Comparison of ENCODE assay signal across 8 cellular contexts in genomic region chr7:129612112-129613015, GRCh38. TPM values are rescaled to one million over a fixed set of nuclear protein-coding genes. Genes with fewer than 3 reads are reported as not detected.
A peak's percentile ranks its signal among the peaks of the same experiment; 100 is the strongest.
DNase-seq lines count a peak whose midpoint lies in the region; ATAC-seq and TF ChIP-seq lines count a peak whose summit lies in the region.

No MANE protein-coding gene starts in this region.

- H3K4me3 Mint-ChIP-seq in CD4-positive, CD25-positive, alpha-beta regulatory T cell, result peak overlapping the region; percentile 94 to 100 (median 98)
- H3K4me3 Mint-ChIP-seq in T-helper 17 cell (peak overlapping the region; percentile 93), brain (peak overlapping the region; percentile 96 to 100 (median 98))

- peaks cover 34 to 74% (median 51%) of the 10 kb centered on the region in 4 donors for H3K4me1 Mint-ChIP-seq in CD4-positive, CD25-positive, alpha-beta regulatory T cell
- peaks cover 36% of the 10 kb centered on the region for H3K4me1 Mint-ChIP-seq in T-helper 17 cell
- H3K4me1 Mint-ChIP-seq in brain, result peaks cover 68% of the 10 kb centered on the region

- peaks cover 0 to 2% (median 0%) of the 10 kb centered on the region in 7 donors for H3K9me3 Mint-ChIP-seq in CD4-positive, CD25-positive, alpha-beta regulatory T cell
- H3K9me3 Mint-ChIP-seq in brain, result peaks cover 0 to 4% (median 0%) of the 10 kb centered on the region in 5 experiments

- no peaks in the 10 kb centered on the region for H3K36me3 ChIP-seq in CD4-positive, CD25-positive, alpha-beta regulatory T cell (ENCODE audit: control insufficient read depth, insufficient read depth, low read length)

- TF ChIP-seq CTCF in GM20000 (IDR thresholded peaks at IDR 0.05; ENCODE audit: extremely low read depth, missing control alignments), result peak; percentile 54
- TF ChIP-seq CTCF in brain (conservative IDR thresholded peaks at IDR 0.05), result peak; percentile 64 to 73

- no peaks in the 10 kb centered on the region for H3K27me3 Mint-ChIP-seq in CD4-positive, CD25-positive, alpha-beta regulatory T cell
- no peaks in the 10 kb centered on the region for H3K27me3 Mint-ChIP-seq in T-helper 17 cell
- peaks cover 14% of the 10 kb centered on the region for H3K27me3 Mint-ChIP-seq in brain

- peak; percentile 25 to 64 (median 38) for DNase-seq in CD4-positive, CD25-positive, alpha-beta regulatory T cell
- DNase-seq in GM20000 (ENCODE audit: low spot score) (peak; percentile 37), T-helper 17 cell (peak in 2 of 3 donors; percentile 13 to 28), skeletal muscle cell (ENCODE audit: low read depth) (no peak)
- peak; percentile 48 for DNase-seq in Jurkat, Clone E6-1 (ENCODE audit: low read depth, low spot score)

- H3K27ac Mint-ChIP-seq in CD4-positive, CD25-positive, alpha-beta regulatory T cell, result peak overlapping the region; percentile 95 to 98 (median 97)
- H3K27ac Mint-ChIP-seq in T-helper 17 cell (peak overlapping the region; percentile 92), brain (peak overlapping the region; percentile 96 to 100 (median 99))

- H3K4me3 ChIP-seq in CD4-positive, CD25-positive, alpha-beta regulatory T cell (ENCODE audit: low read depth, low read length), result peak overlapping the region; percentile 89
- H3K4me3 ChIP-seq in Jurkat, Clone E6-1 (ENCODE audit: low read length), result peak overlapping the region; percentile 96
- H3K4me3 ChIP-seq in iPS-18c (ENCODE audit: insufficient read depth, low read depth, low read length) (peak overlapping the region; percentile 93), skeletal muscle cell (ENCODE audit: low read depth, low read length) (peak overlapping the region; percentile 88)

- H3K27me3 ChIP-seq in CD4-positive, CD25-positive, alpha-beta regulatory T cell (ENCODE audit: control insufficient read depth, insufficient read depth, low read length), result no peaks in the 10 kb centered on the region

- peaks cover 52% of the 10 kb centered on the region for H3K4me1 ChIP-seq in CD4-positive, CD25-positive, alpha-beta regulatory T cell (ENCODE audit: control insufficient read depth, insufficient read depth, low read length, poor library complexity, severe bottlenecking)

- ATAC-seq in CD4-positive, CD25-positive, alpha-beta regulatory T cell (ENCODE audit: low read depth in 2 of 2), result peak; percentile 3 to 6
- ATAC-seq in T-helper 17 cell, result peak; percentile 8
- no peak for ATAC-seq in GM19324 (IDR thresholded peaks at IDR 0.05; ENCODE audit: low FRiP score, unreplicated experiment)

- no peaks in the 10 kb centered on the region for H3K9me3 ChIP-seq in CD4-positive, CD25-positive, alpha-beta regulatory T cell (ENCODE audit: control insufficient read depth in 2 of 2, low read length in 2 of 2)
- no peaks in the 10 kb centered on the region for H3K9me3 ChIP-seq in T-helper 17 cell (ENCODE audit: control insufficient read depth, low read length, poor library complexity, severe bottlenecking)
- H3K9me3 ChIP-seq in iPS-18c (ENCODE audit: control insufficient read depth, insufficient read depth, low read length), result no peaks in the 10 kb centered on the region

- peak overlapping the region; percentile 81 for H3K27ac ChIP-seq in CD4-positive, CD25-positive, alpha-beta regulatory T cell (ENCODE audit: insufficient read depth, low read length, poor library complexity, severe bottlenecking)

- H3K36me3 Mint-ChIP-seq in CD4-positive, CD25-positive, alpha-beta regulatory T cell, result peaks cover 10% of the 10 kb centered on the region
- H3K36me3 Mint-ChIP-seq in T-helper 17 cell (ENCODE audit: low read depth), result peaks cover 4% of the 10 kb centered on the region
- peaks cover 26% of the 10 kb centered on the region for H3K36me3 Mint-ChIP-seq in brain

RNA-seq across cellular contexts. Expression of gene NRF1, which starts 0.8 kb away (rescaled TPM):
- total RNA-seq in CD4-positive, CD25-positive, alpha-beta regulatory T cell, result 42.5 TPM
- 10 to 100 TPM; 19.6 to 26.9 (median 25.0) TPM for polyA plus RNA-seq in CD4-positive, CD25-positive, alpha-beta regulatory T cell
- polyA plus RNA-seq in Jurkat, Clone E6-1 (2012; ENCODE audit: insufficient read depth, insufficient read length), result 18.4 TPM
- 10 to 100 TPM; 33.7 to 33.9 TPM for total RNA-seq in T-helper 17 cell
- 16.9 TPM for polyA plus RNA-seq in brain (ENCODE audit: insufficient read depth, low read depth, low replicate concordance)
